21 cellular contexts compared by ENCODE assay signal in the genomic region with DNA sequence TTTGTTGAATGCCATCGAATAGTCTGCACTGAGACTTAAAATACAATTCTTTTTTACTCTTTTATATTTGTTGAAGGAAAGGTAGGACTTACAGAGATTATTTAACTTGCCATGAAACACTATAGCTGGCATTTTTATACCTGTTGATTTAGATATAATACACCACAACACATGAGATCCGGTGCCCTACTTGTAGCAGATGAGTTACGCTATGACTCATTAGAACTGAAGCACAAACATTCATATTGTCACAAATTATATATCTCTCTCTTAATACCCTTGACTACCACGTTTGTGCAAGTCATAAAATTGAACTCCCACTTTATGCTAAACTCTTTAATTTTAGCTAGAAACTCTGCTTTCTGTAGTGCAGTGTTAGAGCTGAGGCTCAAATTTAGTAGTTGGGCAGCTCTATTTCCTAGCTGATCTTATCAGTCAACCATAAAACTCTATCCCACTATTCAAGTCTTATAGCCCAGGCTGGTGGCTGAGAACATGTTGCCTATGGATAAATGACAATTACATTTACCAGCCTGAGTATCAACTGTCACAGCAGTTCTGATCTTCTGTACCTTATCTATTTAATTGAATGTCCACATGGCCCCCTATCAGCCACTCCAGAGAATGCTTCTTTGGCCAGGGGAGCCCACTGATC.
A peak's percentile ranks its signal among the peaks of the same experiment; 100 is the strongest.
DNase-seq lines count a peak whose midpoint lies in the region; ATAC-seq, FAIRE-seq and TF ChIP-seq lines count a peak whose summit lies in the region.
"Had no signal": no experiment of that assay in that cellular context is flagged by ENCODE, and none has a peak within 500 bp of the region (broad histone marks: within the 10 kb centered on the region; RNA-seq: fewer than 3 reads in every experiment).

No MANE protein-coding gene starts in this region.

- POLR2A ChIA-PET in SK-N-SH (lab: Yijun Ruan, JAX): no interaction called here
- POLR2A ChIA-PET in activated CD8-positive, alpha-beta T cell treated with anti-CD3 and anti-CD28 coated beads for 36 hours (lab: Charles Lee): interaction anchor here (0.6 kb wide), 1 partner anchor 143 kb away, joined by 3 read pairs; no protein-coding TSS in a partner anchor

- no peaks in the 10 kb centered on the region for H3K9me3 Mint-ChIP-seq in GM23338
- H3K9me3 Mint-ChIP-seq in activated CD8-positive, alpha-beta T cell treated with anti-CD3 and anti-CD28 coated beads for 36 hours: peaks cover 6% of the 10 kb centered on the region
- H3K9me3 Mint-ChIP-seq: HFFc6 had no signal

- H4K20me1 ChIP-seq in GM23338 (replicated peaks; ENCODE audit: insufficient read depth) (no peaks in the 10 kb centered on the region), SK-N-SH (ENCODE audit: insufficient read depth) (no peaks in the 10 kb centered on the region)

- no peak overlapping the region for H3K27ac Mint-ChIP-seq in GM23338
- H3K27ac Mint-ChIP-seq in activated CD8-positive, alpha-beta T cell treated with anti-CD3 and anti-CD28 coated beads for 36 hours: no peak overlapping the region
- H3K27ac Mint-ChIP-seq: CD4-positive, CD25-positive, alpha-beta regulatory T cell; HFFc6 had no signal

- no peak overlapping the region for H3K4ac ChIP-seq in mesendoderm (ENCODE audit: low read depth, low read length)

- H3K9me2 ChIP-seq in GM23338 (ENCODE audit: insufficient read depth): no peaks in the 10 kb centered on the region
- H3K9me2 ChIP-seq in SK-N-SH: no peaks in the 10 kb centered on the region

- 51% methylated on average over 4 of the region's 4 CpGs for WGBS in SK-N-SH (ENCODE audit: low lambda C conversion rate)
- WGBS in mesendoderm (ENCODE audit: extremely low coverage, insufficient coverage, low lambda C conversion rate): no CpG with 5 or more reads among the region's 4 CpGs

- intact Hi-C loops in activated CD8-positive, alpha-beta T cell treated with anti-CD3 and anti-CD28 coated beads for 36 hours (cut with micrococcal nuclease): no loop called here

- DNase-seq in BE2C (peak; percentile 61), GM23338 (ENCODE audit: low spot score) (peak; percentile 20), SK-N-SH (peak; percentile 49), mesendoderm (peak; percentile 25), GM12892 (ENCODE audit: insufficient read length) (no peak), NCI-H510A (lab: John Stamatoyannopoulos, UW) (no peak)
- no peak for DNase-seq in activated CD8-positive, alpha-beta T cell treated with anti-CD3 and anti-CD28 coated beads for 36 hours
- DNase-seq: Caco-2; CD4-positive, CD25-positive, alpha-beta regulatory T cell; DND-41; GDM1; HFFc6; IMR-90; NCI-H187; NCI-H2171; NCI-H446; NCI-H774; Right ventricle myocardium superior had no signal

- no peak overlapping the region for H3K4me2 ChIP-seq in GM23338
- no peak overlapping the region for H3K4me2 ChIP-seq in SK-N-SH
- no peak overlapping the region for H3K4me2 ChIP-seq in mesendoderm (ENCODE audit: low read length)

- no peak overlapping the region for H3K9ac ChIP-seq in SK-N-SH
- H3K9ac ChIP-seq in mesendoderm (ENCODE audit: low read length): no peak overlapping the region

- TF ChIP-seq RAD21 in SK-N-SH (IDR thresholded peaks at IDR 0.05; ENCODE audit: low read length): no peak

- H3K36me3 ChIP-seq in BE2C (no peaks in the 10 kb centered on the region), GM23338 (ENCODE audit: insufficient read depth) (no peaks in the 10 kb centered on the region), SK-N-SH (replicated peaks in 1 of 2; ENCODE audit: control insufficient read depth in 1 of 2, insufficient read depth in 2 of 2, low read length in 1 of 2) (no peaks in the 10 kb centered on the region), mesendoderm (ENCODE audit: control insufficient read depth, insufficient read depth, low read length) (no peaks in the 10 kb centered on the region)

- H4K8ac ChIP-seq in mesendoderm (ENCODE audit: low read depth, low read length): no peak overlapping the region

- TF ChIP-seq POLR2A in GM12892 (IDR thresholded peaks at IDR 0.05; ENCODE audit: low read depth, low read length): no peak

- H3K79me2 ChIP-seq in GM23338 (replicated peaks; ENCODE audit: insufficient read depth) (no peaks in the 10 kb centered on the region), SK-N-SH (ENCODE audit: insufficient read depth) (no peaks in the 10 kb centered on the region), mesendoderm (ENCODE audit: control insufficient read depth, insufficient read depth, low read length) (no peaks in the 10 kb centered on the region)

- H3K27me3 ChIP-seq in BE2C: no peaks in the 10 kb centered on the region
- H3K27me3 ChIP-seq in GM23338 (ENCODE audit: insufficient read depth): no peaks in the 10 kb centered on the region
- H3K27me3 ChIP-seq in SK-N-SH (ENCODE audit: insufficient read depth): no peaks in the 10 kb centered on the region
- H3K27me3 ChIP-seq in mesendoderm (ENCODE audit: insufficient read depth, low read length, poor library complexity): no peaks in the 10 kb centered on the region

- H2BK15ac ChIP-seq in mesendoderm (replicated peaks; ENCODE audit: low read depth): no peak overlapping the region

- peak in 1 of 2 experiments; percentile 46; a peak in 2 of 4 replicates for TF ChIP-seq EP300 in SK-N-SH (IDR thresholded peaks at IDR 0.05; ENCODE audit: borderline replicate concordance in 1 of 2, low read depth in 1 of 2, low read length in 1 of 2)

- H3F3A ChIP-seq in GM23338 (replicated peaks; ENCODE audit: low read depth) (no peaks in the 10 kb centered on the region), SK-N-SH (replicated peaks; ENCODE audit: insufficient read depth) (no peaks in the 10 kb centered on the region)

- H3K23ac ChIP-seq in mesendoderm (ENCODE audit: low read length): no peak overlapping the region

- no peak overlapping the region for H2AK5ac ChIP-seq in mesendoderm (ENCODE audit: low read length)

- H3K27ac ChIP-seq in GM23338 (ENCODE audit: low read depth) (no peak overlapping the region), SK-N-SH (ENCODE audit: low read depth in 2 of 2, low read length in 1 of 2) (no peak overlapping the region), mesendoderm (ENCODE audit: low read depth, low read length) (no peak overlapping the region)

- CTCF ChIA-PET in SK-N-SH (lab: Yijun Ruan, JAX): interaction anchor here (1.0 kb wide), 1 partner anchor 283 kb away, joined by 3 read pairs; no protein-coding TSS in a partner anchor
- CTCF ChIA-PET in activated CD8-positive, alpha-beta T cell treated with anti-CD3 and anti-CD28 coated beads for 36 hours (lab: Charles Lee): no interaction called here

- no peaks in the 10 kb centered on the region for H3K36me3 Mint-ChIP-seq in GM23338 (ENCODE audit: low read depth)
- H3K36me3 Mint-ChIP-seq in activated CD8-positive, alpha-beta T cell treated with anti-CD3 and anti-CD28 coated beads for 36 hours (ENCODE audit: low read depth): no peaks in the 10 kb centered on the region
- H3K36me3 Mint-ChIP-seq: CD4-positive, CD25-positive, alpha-beta regulatory T cell had no signal

- H3K79me1 ChIP-seq in mesendoderm (ENCODE audit: low read length): no peaks in the 10 kb centered on the region

- H3K4me3 ChIP-seq in BE2C (ENCODE audit: low read depth, low read length) (no peak overlapping the region), GM23338 (no peak overlapping the region), SK-N-SH (ENCODE audit: low read depth in 2 of 2, low read length in 1 of 2) (no peak overlapping the region), mesendoderm (ENCODE audit: low read length) (no peak overlapping the region)
- H3K4me3 ChIP-seq: GM12878 had no signal

- H2BK5ac ChIP-seq in mesendoderm (ENCODE audit: low read length): no peak overlapping the region

- no peak overlapping the region for H3K56ac ChIP-seq in mesendoderm (ENCODE audit: low read length)

- no peak overlapping the region for H3K4me3 Mint-ChIP-seq in GM23338
- H3K4me3 Mint-ChIP-seq in activated CD8-positive, alpha-beta T cell treated with anti-CD3 and anti-CD28 coated beads for 36 hours: no peak overlapping the region
- H3K4me3 Mint-ChIP-seq: CD4-positive, CD25-positive, alpha-beta regulatory T cell; HFFc6 had no signal

- no peak for FAIRE-seq in GM12892 (lab: Jason Lieb, UNC)
- FAIRE-seq: GM12878, GM18507, H1 had no signal

- no peaks in the 10 kb centered on the region for H3K9me3 ChIP-seq in BE2C
- H3K9me3 ChIP-seq in SK-N-SH: no peaks in the 10 kb centered on the region
- H3K9me3 ChIP-seq: Caco-2 had no signal

- peaks cover 13% of the 10 kb centered on the region for H3K4me1 ChIP-seq in BE2C
- no peaks in the 10 kb centered on the region for H3K4me1 ChIP-seq in GM23338 (ENCODE audit: insufficient read depth)
- H3K4me1 ChIP-seq in SK-N-SH (ENCODE audit: control insufficient read depth in 1 of 2, insufficient read depth in 2 of 2, low read depth in 1 of 2, low read length in 1 of 2): no peaks in the 10 kb centered on the region; a peak in 1 of 4 replicates
- no peaks in the 10 kb centered on the region for H3K4me1 ChIP-seq in mesendoderm (ENCODE audit: control insufficient read depth, low read depth, low read length)
- H3K4me1 ChIP-seq: Caco-2 had no signal

- peak; percentile 22; the same call in 1 of the 2 replicates for TF ChIP-seq CTCF in BE2C (IDR thresholded peaks at IDR 0.05; ENCODE audit: low read depth, low read length)
- peak in 1 of 2 experiments; percentile 13; a peak in 1 of 4 replicates for TF ChIP-seq CTCF in GM23338 (conservative IDR thresholded peaks at IDR 0.05; ENCODE audit: low read depth in 2 of 2)
- TF ChIP-seq CTCF in SK-N-SH (IDR thresholded peaks at IDR 0.05): no peak
- no peak for TF ChIP-seq CTCF in activated CD8-positive, alpha-beta T cell treated with anti-CD3 and anti-CD28 coated beads for 36 hours (IDR thresholded peaks at IDR 0.05)

- no peaks in the 10 kb centered on the region for H3K4me1 Mint-ChIP-seq in GM23338
- no peaks in the 10 kb centered on the region for H3K4me1 Mint-ChIP-seq in activated CD8-positive, alpha-beta T cell treated with anti-CD3 and anti-CD28 coated beads for 36 hours (ENCODE audit: low read depth)
- H3K4me1 Mint-ChIP-seq: CD4-positive, CD25-positive, alpha-beta regulatory T cell had no signal

- no peaks in the 10 kb centered on the region for H3K27me3 Mint-ChIP-seq in GM23338 (ENCODE audit: insufficient read depth, low read depth, poor library complexity)
- no peaks in the 10 kb centered on the region for H3K27me3 Mint-ChIP-seq in activated CD8-positive, alpha-beta T cell treated with anti-CD3 and anti-CD28 coated beads for 36 hours
- H3K27me3 Mint-ChIP-seq: CD4-positive, CD25-positive, alpha-beta regulatory T cell had no signal

- H2AFZ ChIP-seq in GM23338: no peak overlapping the region; the same call in 1 of the 2 replicates
- no peak overlapping the region for H2AFZ ChIP-seq in SK-N-SH (ENCODE audit: low read depth)

- H4K5ac ChIP-seq in mesendoderm (ENCODE audit: low read length): no peak overlapping the region

- H2BK120ac ChIP-seq in mesendoderm (ENCODE audit: low read depth, low read length): no peak overlapping the region

- no peak; the same call in 1 of the 3 replicates for ATAC-seq in GM23338
- ATAC-seq in activated CD8-positive, alpha-beta T cell treated with anti-CD3 and anti-CD28 coated beads for 36 hours: no peak
- ATAC-seq: GM12878 had no signal

- no peak overlapping the region for H3K18ac ChIP-seq in mesendoderm (ENCODE audit: low read length)

TF ChIP-seq in GM23338, 12 proteins besides CTCF, POLR2A, EP300 and RAD21 (continues in another document):
- no peak for TF ChIP-seq STAT1 (IDR thresholded peaks at IDR 0.05; ENCODE audit: unreplicated experiment)

TF ChIP-seq in SK-N-SH, 30 proteins besides CTCF, POLR2A, EP300 and RAD21 (continues in another document):
- no peak for TF ChIP-seq EZH2phosphoT487 (IDR thresholded peaks at IDR 0.05; ENCODE audit: borderline replicate concordance, low read depth)

Comparison
In these comparisons a context has a peak if more than half of its experiments do, and no peak if none do; other contexts are left out.
1. DNase-seq: peak in BE2C (single experiment), GM23338 (single experiment), SK-N-SH (single experiment) and mesendoderm (single experiment); none in GM12892 (single experiment), NCI-H510A (single experiment) and activated CD8-positive, alpha-beta T cell treated with anti-CD3 and anti-CD28 coated beads for 36 hours (single experiment).